Comparison of ENCODE assay signal across 8 cellular contexts in the genomic region with DNA sequence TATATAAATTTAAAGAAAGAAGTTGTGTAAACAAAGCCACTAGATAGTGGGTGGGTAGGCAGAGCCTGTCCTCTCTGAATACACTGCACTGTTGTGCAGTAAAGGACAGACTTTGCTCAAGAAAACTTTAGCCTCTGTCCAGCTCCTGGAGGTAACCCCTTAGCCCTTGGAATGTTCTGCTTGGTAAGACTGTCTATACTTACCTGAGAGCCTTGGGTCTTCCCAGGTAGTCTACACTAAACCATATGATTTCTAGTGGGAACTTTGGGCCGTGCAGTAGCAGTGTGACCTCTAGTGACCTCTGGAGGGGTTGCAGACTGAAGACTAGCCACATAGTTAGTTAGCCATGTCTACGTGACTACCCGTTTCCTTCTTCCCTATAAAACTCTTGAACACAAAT.
DNase-seq lines count a peak whose midpoint lies in the region; ATAC-seq and TF ChIP-seq lines count a peak whose summit lies in the region.

No MANE protein-coding gene starts in this region.

- TF ChIP-seq CTCF in retinal pigment epithelial cell (conservative IDR thresholded peaks at IDR 0.05; ENCODE audit: low read depth, low read length), result peak; percentile 29

- no peak overlapping the region for H3K4me3 ChIP-seq in retinal pigment epithelial cell (ENCODE audit: low read length)

- peak; percentile 56 for ATAC-seq in HG03460 (IDR thresholded peaks at IDR 0.05; ENCODE audit: unreplicated experiment)
- ATAC-seq in GM21423 (IDR thresholded peaks at IDR 0.05; ENCODE audit: unreplicated experiment), result no peak
- no peak for ATAC-seq in HG02884 (IDR thresholded peaks at IDR 0.05; ENCODE audit: unreplicated experiment)
- ATAC-seq in GM21526 (IDR thresholded peaks at IDR 0.05; ENCODE audit: low FRiP score, unreplicated experiment), result no peak

- peak; percentile 36 to 62 for DNase-seq in NCI-H2081 (lab: John Stamatoyannopoulos, UW)
- no peak for DNase-seq in NCI-H2081 treated with DMSO at 0.1 percent for 48 hours (lab: John Stamatoyannopoulos, UW)
- peak; percentile 5 for DNase-seq in SW480 (ENCODE audit: low spot score)
- no peak for DNase-seq in retinal pigment epithelial cell (ENCODE audit: low read depth)

Comparison
In these comparisons a context has a peak if more than half of its experiments do, and no peak if none do; other contexts are left out.
1. DNase-seq: peak in NCI-H2081 (2 of 2) and SW480 (single experiment); none in NCI-H2081 treated with DMSO at 0.1 percent for 48 hours (single experiment) and retinal pigment epithelial cell (single experiment).